2 cellular contexts compared by ENCODE assay signal in the genomic region with DNA sequence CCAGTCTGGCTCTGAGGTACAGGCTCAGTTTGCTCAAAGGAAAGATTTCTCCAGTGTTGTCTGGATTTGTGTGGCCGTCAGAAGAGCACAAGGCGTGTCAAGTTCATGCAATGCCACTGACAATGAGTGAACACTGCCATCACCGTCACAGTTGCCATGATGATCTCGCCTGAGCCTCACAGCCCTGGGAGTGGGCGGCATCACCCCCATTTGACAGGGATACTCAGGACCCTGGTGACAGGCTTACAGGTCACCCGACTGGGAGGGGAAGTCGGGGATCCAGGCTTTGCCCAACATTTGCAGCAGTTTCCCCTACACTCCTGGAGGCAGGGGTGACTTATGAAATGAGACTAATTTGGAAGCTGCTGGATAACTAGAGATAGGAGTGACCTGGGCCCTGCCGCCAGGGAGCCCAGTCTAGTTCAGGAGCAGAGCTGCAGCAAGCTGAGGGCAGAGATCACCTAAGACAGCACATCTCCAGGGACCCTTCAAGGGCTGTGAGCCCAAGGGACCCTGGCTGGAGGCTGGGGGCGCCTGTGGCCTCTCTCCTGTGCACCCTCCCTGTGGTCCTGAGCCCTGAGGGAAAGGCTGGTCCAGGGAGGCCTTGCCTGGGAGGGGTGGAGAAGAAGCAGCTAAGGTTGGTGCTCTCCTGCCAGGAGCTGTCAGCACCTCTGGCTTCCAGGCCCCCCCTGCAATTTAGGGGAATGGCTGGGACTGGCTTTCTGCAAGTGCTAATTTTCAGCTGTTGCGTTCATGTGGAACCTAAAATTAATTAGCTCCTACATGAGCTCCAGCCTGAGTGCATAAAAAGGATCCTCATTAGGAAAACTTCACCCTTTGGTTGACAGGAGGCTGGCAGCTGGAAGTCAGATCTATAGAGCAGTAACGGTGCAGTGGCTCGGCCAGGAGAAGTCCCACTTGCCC.
TF ChIP-seq lines count a peak whose summit lies in the region.

No MANE protein-coding gene starts in this region.

TF ChIP-seq in SK-N-SH, 30 proteins besides CTCF, POLR2A, EP300 and RAD21:
- TF ChIP-seq, protein P1, sequence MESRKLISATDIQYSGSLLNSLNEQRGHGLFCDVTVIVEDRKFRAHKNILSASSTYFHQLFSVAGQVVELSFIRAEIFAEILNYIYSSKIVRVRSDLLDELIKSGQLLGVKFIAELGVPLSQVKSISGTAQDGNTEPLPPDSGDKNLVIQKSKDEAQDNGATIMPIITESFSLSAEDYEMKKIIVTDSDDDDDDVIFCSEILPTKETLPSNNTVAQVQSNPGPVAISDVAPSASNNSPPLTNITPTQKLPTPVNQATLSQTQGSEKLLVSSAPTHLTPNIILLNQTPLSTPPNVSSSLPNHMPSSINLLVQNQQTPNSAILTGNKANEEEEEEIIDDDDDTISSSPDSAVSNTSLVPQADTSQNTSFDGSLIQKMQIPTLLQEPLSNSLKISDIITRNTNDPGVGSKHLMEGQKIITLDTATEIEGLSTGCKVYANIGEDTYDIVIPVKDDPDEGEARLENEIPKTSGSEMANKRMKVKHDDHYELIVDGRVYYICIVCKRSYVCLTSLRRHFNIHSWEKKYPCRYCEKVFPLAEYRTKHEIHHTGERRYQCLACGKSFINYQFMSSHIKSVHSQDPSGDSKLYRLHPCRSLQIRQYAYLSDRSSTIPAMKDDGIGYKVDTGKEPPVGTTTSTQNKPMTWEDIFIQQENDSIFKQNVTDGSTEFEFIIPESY (IDR thresholded peaks at IDR 0.05; ENCODE audit: borderline replicate concordance, low read depth): no peak
- no peak for TF ChIP-seq YY1 (IDR thresholded peaks at IDR 0.05; ENCODE audit: low read depth)
- no peak for TF ChIP-seq GATA2 (CRISPR knock-in tag; IDR thresholded peaks at IDR 0.05)
- TF ChIP-seq, protein P2, sequence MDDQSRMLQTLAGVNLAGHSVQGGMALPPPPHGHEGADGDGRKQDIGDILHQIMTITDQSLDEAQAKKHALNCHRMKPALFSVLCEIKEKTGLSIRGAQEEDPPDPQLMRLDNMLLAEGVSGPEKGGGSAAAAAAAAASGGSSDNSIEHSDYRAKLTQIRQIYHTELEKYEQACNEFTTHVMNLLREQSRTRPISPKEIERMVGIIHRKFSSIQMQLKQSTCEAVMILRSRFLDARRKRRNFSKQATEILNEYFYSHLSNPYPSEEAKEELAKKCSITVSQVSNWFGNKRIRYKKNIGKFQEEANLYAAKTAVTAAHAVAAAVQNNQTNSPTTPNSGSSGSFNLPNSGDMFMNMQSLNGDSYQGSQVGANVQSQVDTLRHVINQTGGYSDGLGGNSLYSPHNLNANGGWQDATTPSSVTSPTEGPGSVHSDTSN (IDR thresholded peaks at IDR 0.05): no peak
- no peak for TF ChIP-seq TAF1 (IDR thresholded peaks at IDR 0.05; ENCODE audit: borderline replicate concordance, low read depth, low read length)
- no peak for TF ChIP-seq NRF1 (IDR thresholded peaks at IDR 0.05; ENCODE audit: low read depth, low read length)
- TF ChIP-seq CHD2 (IDR thresholded peaks at IDR 0.05; ENCODE audit: low read length, partially characterized antibody): no peak
- no peak for TF ChIP-seq ELF1 (IDR thresholded peaks at IDR 0.05)
- TF ChIP-seq MXI1 (IDR thresholded peaks at IDR 0.05; ENCODE audit: low read depth, low read length): no peak
- TF ChIP-seq JUND (IDR thresholded peaks at IDR 0.05): no peak
- no peak for TF ChIP-seq RXRA (IDR thresholded peaks at IDR 0.05; ENCODE audit: borderline replicate concordance, low read depth)
- no peak for TF ChIP-seq NFIC (IDR thresholded peaks at IDR 0.05; ENCODE audit: borderline replicate concordance)
- TF ChIP-seq TEAD4 (IDR thresholded peaks at IDR 0.05; ENCODE audit: borderline replicate concordance, insufficient read depth): no peak
- TF ChIP-seq, protein P3, sequence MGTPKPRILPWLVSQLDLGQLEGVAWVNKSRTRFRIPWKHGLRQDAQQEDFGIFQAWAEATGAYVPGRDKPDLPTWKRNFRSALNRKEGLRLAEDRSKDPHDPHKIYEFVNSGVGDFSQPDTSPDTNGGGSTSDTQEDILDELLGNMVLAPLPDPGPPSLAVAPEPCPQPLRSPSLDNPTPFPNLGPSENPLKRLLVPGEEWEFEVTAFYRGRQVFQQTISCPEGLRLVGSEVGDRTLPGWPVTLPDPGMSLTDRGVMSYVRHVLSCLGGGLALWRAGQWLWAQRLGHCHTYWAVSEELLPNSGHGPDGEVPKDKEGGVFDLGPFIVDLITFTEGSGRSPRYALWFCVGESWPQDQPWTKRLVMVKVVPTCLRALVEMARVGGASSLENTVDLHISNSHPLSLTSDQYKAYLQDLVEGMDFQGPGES (IDR thresholded peaks at IDR 0.05; ENCODE audit: low read depth, low read length): no peak
TF ChIP-seq in SK-N-SH: peak in this region for 0.

TF ChIP-seq in SK-N-SH treated with all-trans-retinoic acid at 6 μM for 48 hours, 23 proteins besides CTCF, POLR2A, EP300 and RAD21:
- TF ChIP-seq OSR1 (CRISPR knock-in tag; IDR thresholded peaks at IDR 0.05): no peak
- no peak for TF ChIP-seq ZNF8 (CRISPR knock-in tag; IDR thresholded peaks at IDR 0.05)
- TF ChIP-seq, protein P4, sequence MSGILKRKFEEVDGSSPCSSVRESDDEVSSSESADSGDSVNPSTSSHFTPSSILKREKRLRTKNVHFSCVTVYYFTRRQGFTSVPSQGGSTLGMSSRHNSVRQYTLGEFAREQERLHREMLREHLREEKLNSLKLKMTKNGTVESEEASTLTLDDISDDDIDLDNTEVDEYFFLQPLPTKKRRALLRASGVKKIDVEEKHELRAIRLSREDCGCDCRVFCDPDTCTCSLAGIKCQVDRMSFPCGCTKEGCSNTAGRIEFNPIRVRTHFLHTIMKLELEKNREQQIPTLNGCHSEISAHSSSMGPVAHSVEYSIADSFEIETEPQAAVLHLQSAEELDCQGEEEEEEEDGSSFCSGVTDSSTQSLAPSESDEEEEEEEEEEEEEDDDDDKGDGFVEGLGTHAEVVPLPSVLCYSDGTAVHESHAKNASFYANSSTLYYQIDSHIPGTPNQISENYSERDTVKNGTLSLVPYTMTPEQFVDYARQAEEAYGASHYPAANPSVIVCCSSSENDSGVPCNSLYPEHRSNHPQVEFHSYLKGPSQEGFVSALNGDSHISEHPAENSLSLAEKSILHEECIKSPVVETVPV (CRISPR knock-in tag; IDR thresholded peaks at IDR 0.05): no peak
- TF ChIP-seq ZFP3 (CRISPR knock-in tag; IDR thresholded peaks at IDR 0.05): no peak
- no peak for TF ChIP-seq CSDC2 (CRISPR knock-in tag; IDR thresholded peaks at IDR 0.05)
- TF ChIP-seq BACH2 (CRISPR knock-in tag; IDR thresholded peaks at IDR 0.05; ENCODE audit: borderline replicate concordance): no peak
- TF ChIP-seq TCF4 (CRISPR knock-in tag; IDR thresholded peaks at IDR 0.05; ENCODE audit: borderline replicate concordance): no peak
- TF ChIP-seq, protein P5, sequence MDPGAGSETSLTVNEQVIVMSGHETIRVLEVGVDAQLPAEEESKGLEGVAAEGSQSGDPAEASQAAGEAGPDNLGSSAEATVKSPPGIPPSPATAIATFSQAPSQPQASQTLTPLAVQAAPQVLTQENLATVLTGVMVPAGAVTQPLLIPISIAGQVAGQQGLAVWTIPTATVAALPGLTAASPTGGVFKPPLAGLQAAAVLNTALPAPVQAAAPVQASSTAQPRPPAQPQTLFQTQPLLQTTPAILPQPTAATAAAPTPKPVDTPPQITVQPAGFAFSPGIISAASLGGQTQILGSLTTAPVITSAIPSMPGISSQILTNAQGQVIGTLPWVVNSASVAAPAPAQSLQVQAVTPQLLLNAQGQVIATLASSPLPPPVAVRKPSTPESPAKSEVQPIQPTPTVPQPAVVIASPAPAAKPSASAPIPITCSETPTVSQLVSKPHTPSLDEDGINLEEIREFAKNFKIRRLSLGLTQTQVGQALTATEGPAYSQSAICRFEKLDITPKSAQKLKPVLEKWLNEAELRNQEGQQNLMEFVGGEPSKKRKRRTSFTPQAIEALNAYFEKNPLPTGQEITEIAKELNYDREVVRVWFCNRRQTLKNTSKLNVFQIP (CRISPR knock-in tag; IDR thresholded peaks at IDR 0.05; ENCODE audit: borderline replicate concordance, low read depth): no peak
- TF ChIP-seq ZNF70 (CRISPR knock-in tag; IDR thresholded peaks at IDR 0.05): no peak
- TF ChIP-seq, protein P6, sequence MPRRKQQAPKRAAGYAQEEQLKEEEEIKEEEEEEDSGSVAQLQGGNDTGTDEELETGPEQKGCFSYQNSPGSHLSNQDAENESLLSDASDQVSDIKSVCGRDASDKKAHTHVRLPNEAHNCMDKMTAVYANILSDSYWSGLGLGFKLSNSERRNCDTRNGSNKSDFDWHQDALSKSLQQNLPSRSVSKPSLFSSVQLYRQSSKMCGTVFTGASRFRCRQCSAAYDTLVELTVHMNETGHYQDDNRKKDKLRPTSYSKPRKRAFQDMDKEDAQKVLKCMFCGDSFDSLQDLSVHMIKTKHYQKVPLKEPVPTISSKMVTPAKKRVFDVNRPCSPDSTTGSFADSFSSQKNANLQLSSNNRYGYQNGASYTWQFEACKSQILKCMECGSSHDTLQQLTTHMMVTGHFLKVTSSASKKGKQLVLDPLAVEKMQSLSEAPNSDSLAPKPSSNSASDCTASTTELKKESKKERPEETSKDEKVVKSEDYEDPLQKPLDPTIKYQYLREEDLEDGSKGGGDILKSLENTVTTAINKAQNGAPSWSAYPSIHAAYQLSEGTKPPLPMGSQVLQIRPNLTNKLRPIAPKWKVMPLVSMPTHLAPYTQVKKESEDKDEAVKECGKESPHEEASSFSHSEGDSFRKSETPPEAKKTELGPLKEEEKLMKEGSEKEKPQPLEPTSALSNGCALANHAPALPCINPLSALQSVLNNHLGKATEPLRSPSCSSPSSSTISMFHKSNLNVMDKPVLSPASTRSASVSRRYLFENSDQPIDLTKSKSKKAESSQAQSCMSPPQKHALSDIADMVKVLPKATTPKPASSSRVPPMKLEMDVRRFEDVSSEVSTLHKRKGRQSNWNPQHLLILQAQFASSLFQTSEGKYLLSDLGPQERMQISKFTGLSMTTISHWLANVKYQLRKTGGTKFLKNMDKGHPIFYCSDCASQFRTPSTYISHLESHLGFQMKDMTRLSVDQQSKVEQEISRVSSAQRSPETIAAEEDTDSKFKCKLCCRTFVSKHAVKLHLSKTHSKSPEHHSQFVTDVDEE (CRISPR knock-in tag; IDR thresholded peaks at IDR 0.05): no peak
- TF ChIP-seq SNAI2 (CRISPR knock-in tag; IDR thresholded peaks at IDR 0.05): no peak
- no peak for TF ChIP-seq ESRRG (CRISPR knock-in tag; IDR thresholded peaks at IDR 0.05)
- no peak for TF ChIP-seq ZFP30 (CRISPR knock-in tag; IDR thresholded peaks at IDR 0.05)
- TF ChIP-seq, protein P7, sequence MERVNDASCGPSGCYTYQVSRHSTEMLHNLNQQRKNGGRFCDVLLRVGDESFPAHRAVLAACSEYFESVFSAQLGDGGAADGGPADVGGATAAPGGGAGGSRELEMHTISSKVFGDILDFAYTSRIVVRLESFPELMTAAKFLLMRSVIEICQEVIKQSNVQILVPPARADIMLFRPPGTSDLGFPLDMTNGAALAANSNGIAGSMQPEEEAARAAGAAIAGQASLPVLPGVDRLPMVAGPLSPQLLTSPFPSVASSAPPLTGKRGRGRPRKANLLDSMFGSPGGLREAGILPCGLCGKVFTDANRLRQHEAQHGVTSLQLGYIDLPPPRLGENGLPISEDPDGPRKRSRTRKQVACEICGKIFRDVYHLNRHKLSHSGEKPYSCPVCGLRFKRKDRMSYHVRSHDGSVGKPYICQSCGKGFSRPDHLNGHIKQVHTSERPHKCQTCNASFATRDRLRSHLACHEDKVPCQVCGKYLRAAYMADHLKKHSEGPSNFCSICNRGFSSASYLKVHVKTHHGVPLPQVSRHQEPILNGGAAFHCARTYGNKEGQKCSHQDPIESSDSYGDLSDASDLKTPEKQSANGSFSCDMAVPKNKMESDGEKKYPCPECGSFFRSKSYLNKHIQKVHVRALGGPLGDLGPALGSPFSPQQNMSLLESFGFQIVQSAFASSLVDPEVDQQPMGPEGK (CRISPR knock-in tag; IDR thresholded peaks at IDR 0.05; ENCODE audit: borderline replicate concordance): no peak
- no peak for TF ChIP-seq ZNF565 (CRISPR knock-in tag; conservative IDR thresholded peaks at IDR 0.05; ENCODE audit: low read depth)
TF ChIP-seq in SK-N-SH treated with all-trans-retinoic acid at 6 μM for 48 hours: peak in this region for 0.
